Comparison of ENCODE assay signal across 1 cellular context in genomic region chr3:106769045-106769444, GRCh38.
TF ChIP-seq lines count a peak whose summit lies in the region.

No MANE protein-coding gene starts in this region.

TF ChIP-seq in SK-N-SH, 30 proteins besides CTCF, POLR2A, EP300 and RAD21 (continued from another document):
- TF ChIP-seq NRF1 (IDR thresholded peaks at IDR 0.05; ENCODE audit: low read depth, low read length) (no peak), RCOR1 (IDR thresholded peaks at IDR 0.05; ENCODE audit: low read length) (no peak), ELF1 (IDR thresholded peaks at IDR 0.05) (no peak), RXRA (IDR thresholded peaks at IDR 0.05; ENCODE audit: borderline replicate concordance, low read depth) (no peak), JUND (IDR thresholded peaks at IDR 0.05) (no peak)
- TF ChIP-seq, protein P1, sequence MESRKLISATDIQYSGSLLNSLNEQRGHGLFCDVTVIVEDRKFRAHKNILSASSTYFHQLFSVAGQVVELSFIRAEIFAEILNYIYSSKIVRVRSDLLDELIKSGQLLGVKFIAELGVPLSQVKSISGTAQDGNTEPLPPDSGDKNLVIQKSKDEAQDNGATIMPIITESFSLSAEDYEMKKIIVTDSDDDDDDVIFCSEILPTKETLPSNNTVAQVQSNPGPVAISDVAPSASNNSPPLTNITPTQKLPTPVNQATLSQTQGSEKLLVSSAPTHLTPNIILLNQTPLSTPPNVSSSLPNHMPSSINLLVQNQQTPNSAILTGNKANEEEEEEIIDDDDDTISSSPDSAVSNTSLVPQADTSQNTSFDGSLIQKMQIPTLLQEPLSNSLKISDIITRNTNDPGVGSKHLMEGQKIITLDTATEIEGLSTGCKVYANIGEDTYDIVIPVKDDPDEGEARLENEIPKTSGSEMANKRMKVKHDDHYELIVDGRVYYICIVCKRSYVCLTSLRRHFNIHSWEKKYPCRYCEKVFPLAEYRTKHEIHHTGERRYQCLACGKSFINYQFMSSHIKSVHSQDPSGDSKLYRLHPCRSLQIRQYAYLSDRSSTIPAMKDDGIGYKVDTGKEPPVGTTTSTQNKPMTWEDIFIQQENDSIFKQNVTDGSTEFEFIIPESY (IDR thresholded peaks at IDR 0.05; ENCODE audit: borderline replicate concordance, low read depth), result no peak
